Comparison of ENCODE assay signal across 8 cellular contexts in the genomic region with DNA sequence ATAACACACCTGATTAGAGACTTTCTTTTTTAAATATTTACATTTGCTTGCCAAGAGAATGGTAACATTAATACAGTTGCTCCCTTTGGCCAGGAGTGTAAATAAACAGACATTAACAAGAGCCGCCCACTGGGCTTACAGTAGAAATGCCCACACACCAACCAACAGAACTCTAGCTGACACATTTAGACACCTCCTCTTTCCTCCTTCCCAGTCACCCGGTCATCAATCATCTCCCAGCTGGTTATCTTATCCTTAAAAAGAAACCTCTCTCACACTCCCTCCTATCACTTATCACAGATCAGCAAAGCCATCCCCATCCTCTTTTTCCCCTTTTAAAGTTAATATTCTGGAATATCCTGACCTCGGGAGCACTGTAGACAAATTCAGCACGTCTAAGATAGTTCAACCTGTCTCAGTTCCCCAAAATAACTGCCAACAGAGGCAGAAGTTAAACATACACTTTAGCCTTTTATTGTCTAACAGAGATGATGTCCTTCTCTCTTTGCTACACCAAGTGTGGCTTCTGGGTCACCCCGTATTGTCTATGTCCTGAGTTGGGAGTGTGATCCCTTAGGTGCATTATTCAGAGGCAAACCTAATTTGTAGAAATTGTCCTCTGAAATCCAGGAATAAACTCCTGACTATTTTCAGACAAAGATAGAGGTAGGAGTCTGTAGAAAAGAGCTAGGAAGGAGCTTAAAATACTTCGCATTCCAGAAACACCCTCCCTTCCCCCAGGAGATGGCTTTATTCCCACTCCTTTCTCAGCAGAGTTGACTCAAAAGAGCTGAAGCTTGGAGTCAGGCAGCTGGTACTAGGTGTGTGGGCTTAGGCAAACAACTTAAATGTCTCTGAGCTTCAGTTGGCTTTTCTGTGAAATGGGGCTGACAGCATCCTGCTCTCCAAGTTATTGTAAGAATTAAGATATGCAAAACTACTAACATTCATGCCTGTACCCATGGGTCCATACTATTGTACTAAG. TPM values are rescaled to one million over a fixed set of nuclear protein-coding genes. Genes with fewer than 3 reads are reported as not detected.
DNase-seq lines count a peak whose midpoint lies in the region; ATAC-seq, FAIRE-seq and TF ChIP-seq lines count a peak whose summit lies in the region.

No MANE protein-coding gene starts in this region.

- ATAC-seq in activated naive CD8-positive, alpha-beta T cell treated with anti-CD3 and anti-CD28 coated beads, Interleukin-2, amount 50 U/mL, for 24 hours, result no peak

- H3K9me3 Mint-ChIP-seq in activated naive CD8-positive, alpha-beta T cell treated with anti-CD3 and anti-CD28 coated beads, Interleukin-2, amount 50 U/mL, for 24 hours, result no peaks in the 10 kb centered on the region

- H3K9me3 ChIP-seq in BLaER1 treated with 17β-estradiol and CSF1 and Interleukin-3, amounts not matched to agents 10 nM and 100 nM (replicated peaks in 1 of 11), result no peaks in the 10 kb centered on the region

- no peaks in the 10 kb centered on the region for H3K4me1 Mint-ChIP-seq in activated naive CD8-positive, alpha-beta T cell treated with anti-CD3 and anti-CD28 coated beads, Interleukin-2, amount 50 U/mL, for 24 hours

- no peak overlapping the region for H3K4me3 Mint-ChIP-seq in activated naive CD8-positive, alpha-beta T cell treated with anti-CD3 and anti-CD28 coated beads, Interleukin-2, amount 50 U/mL, for 24 hours

- TF ChIP-seq CTCF in VCaP (conservative IDR thresholded peaks at IDR 0.05) (no peak), kidney epithelial cell (IDR thresholded peaks at IDR 0.05; ENCODE audit: insufficient read depth, low read length, poor library complexity, severe bottlenecking) (no peak), D721Med (IDR thresholded peaks at IDR 0.05; ENCODE audit: insufficient read depth, missing control alignments) (no peak)

- peaks cover 0 to 13% (median 3%) of the 10 kb centered on the region in 11 experiments; a peak in 7 of 22 replicates for H3K27me3 ChIP-seq in BLaER1 treated with 17β-estradiol and CSF1 and Interleukin-3, amounts not matched to agents 10 nM and 100 nM
- H3K27me3 ChIP-seq in kidney epithelial cell (ENCODE audit: control insufficient read depth, insufficient read depth, low read length), result peaks cover 6% of the 10 kb centered on the region

- H3K27ac ChIP-seq in BLaER1 treated with 17β-estradiol and CSF1 and Interleukin-3, amounts not matched to agents 10 nM and 100 nM, result peak overlapping the region in 3 of 11 experiments; percentile 85 to 91 (median 87); a peak in 6 of 22 replicates
- H3K27ac ChIP-seq in VCaP, result peak overlapping the region; percentile 52

- H3K4me2 ChIP-seq in BLaER1 treated with 17β-estradiol and CSF1 and Interleukin-3, amounts not matched to agents 10 nM and 100 nM, result peak overlapping the region in 6 of 11 experiments; percentile 37 to 83 (median 72); a peak in 12 of 22 replicates

- no peak overlapping the region for H3K4me3 ChIP-seq in BLaER1 treated with 17β-estradiol and CSF1 and Interleukin-3, amounts not matched to agents 10 nM and 100 nM
- no peak overlapping the region for H3K4me3 ChIP-seq in kidney epithelial cell (ENCODE audit: low read depth, low read length)

- H3K4me1 ChIP-seq in BLaER1 treated with 17β-estradiol and CSF1 and Interleukin-3, amounts not matched to agents 10 nM and 100 nM, result peaks cover 0 to 85% (median 53%) of the 10 kb centered on the region in 10 experiments; a peak in 17 of 20 replicates

- DNase-seq in LoVo (ENCODE audit: low spot score) (peak; percentile 43), kidney epithelial cell (ENCODE audit: low read depth) (peak; percentile 73), D721Med (ENCODE audit: insufficient read length, low spot score) (no peak)
- DNase-seq in activated naive CD8-positive, alpha-beta T cell treated with anti-CD3 and anti-CD28 coated beads, Interleukin-2, amount 50 U/mL, for 24 hours, result no peak
- DNase-seq in activated naive CD4-positive, alpha-beta T cell treated with Interleukin-2 at 50 U/mL for 16 hours, result no peak
- DNase-seq in stimulated activated CD4-positive, alpha-beta T cell treated with anti-CD3 and anti-CD28 coated beads, Interleukin-4, amount 100 ng/mL, for 24 hours, result no peak

- H3K27ac Mint-ChIP-seq in activated naive CD8-positive, alpha-beta T cell treated with anti-CD3 and anti-CD28 coated beads, Interleukin-2, amount 50 U/mL, for 24 hours, result no peak overlapping the region

- H3K36me3 Mint-ChIP-seq in activated naive CD8-positive, alpha-beta T cell treated with anti-CD3 and anti-CD28 coated beads, Interleukin-2, amount 50 U/mL, for 24 hours (ENCODE audit: low read depth), result no peaks in the 10 kb centered on the region

- peaks cover 38% of the 10 kb centered on the region for H3K27me3 Mint-ChIP-seq in activated naive CD8-positive, alpha-beta T cell treated with anti-CD3 and anti-CD28 coated beads, Interleukin-2, amount 50 U/mL, for 24 hours

- no peaks in the 10 kb centered on the region for H4K20me1 ChIP-seq in BLaER1 treated with 17β-estradiol and CSF1 and Interleukin-3, amounts not matched to agents 10 nM and 100 nM

- peaks cover 0 to 20% (median 0%) of the 10 kb centered on the region in 11 experiments; a peak in 4 of 22 replicates for H3K36me3 ChIP-seq in BLaER1 treated with 17β-estradiol and CSF1 and Interleukin-3, amounts not matched to agents 10 nM and 100 nM
- H3K36me3 ChIP-seq in kidney epithelial cell (ENCODE audit: control insufficient read depth, insufficient read depth, low read length), result no peaks in the 10 kb centered on the region

- FAIRE-seq in D721Med (lab: Jason Lieb, UNC), result no peak

- H3K9ac ChIP-seq in BLaER1 treated with 17β-estradiol and CSF1 and Interleukin-3, amounts not matched to agents 10 nM and 100 nM, result no peak overlapping the region

RNA-seq across cellular contexts. Expression of a gene that starts 8.8 kb away (rescaled TPM):
- 6.5 and 8.2 TPM in 2 replicates for total RNA-seq in kidney epithelial cell

RNA-seq across cellular contexts. Expression of a gene that starts 9.6 kb away (rescaled TPM):
- 16.4 and 22.2 TPM in 2 replicates for total RNA-seq in kidney epithelial cell

Comparison
In these comparisons a context has a peak if more than half of its experiments do, and no peak if none do; other contexts are left out.
1. DNase-seq: peak in LoVo (single experiment) and kidney epithelial cell (single experiment); none in D721Med (single experiment), activated naive CD8-positive, alpha-beta T cell treated with anti-CD3 and anti-CD28 coated beads, Interleukin-2, amount 50 U/mL, for 24 hours (single experiment), activated naive CD4-positive, alpha-beta T cell treated with Interleukin-2 at 50 U/mL for 16 hours (single experiment) and stimulated activated CD4-positive, alpha-beta T cell treated with anti-CD3 and anti-CD28 coated beads, Interleukin-4, amount 100 ng/mL, for 24 hours (single experiment).